In the genomic region with DNA sequence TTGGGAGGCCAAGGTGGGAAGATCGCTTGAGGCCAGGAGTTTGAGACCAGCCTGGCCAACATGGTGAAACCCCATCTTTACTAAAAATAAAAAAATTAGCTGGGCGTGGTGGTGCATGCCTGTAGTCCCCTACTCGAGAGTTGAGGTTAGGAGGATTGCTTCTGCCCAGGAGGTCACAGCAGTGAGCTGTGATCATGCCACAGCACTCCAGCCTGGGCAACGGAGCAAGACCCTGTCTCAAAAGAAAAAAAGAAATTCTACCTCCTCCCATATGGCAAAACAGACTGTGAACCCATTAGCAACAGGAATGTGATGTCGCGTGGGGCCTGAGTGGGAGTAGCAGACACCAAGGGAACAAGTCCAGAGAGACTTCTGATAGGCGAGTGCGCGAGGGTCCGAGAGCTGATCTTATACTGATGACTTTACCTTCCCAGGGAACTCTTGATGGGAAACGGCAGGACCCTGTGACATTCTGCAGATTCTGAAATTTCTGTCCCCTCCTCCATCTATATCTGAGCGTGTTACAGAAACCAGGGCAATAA, we compare ENCODE assay signal across 14 cellular contexts.
DNase-seq lines count a peak whose midpoint lies in the region; ATAC-seq and TF ChIP-seq lines count a peak whose summit lies in the region.
"Had no signal": no experiment of that assay in that cellular context is flagged by ENCODE, and none has a peak within 500 bp of the region (broad histone marks: within the 10 kb centered on the region; RNA-seq: fewer than 3 reads in every experiment).

No MANE protein-coding gene starts in this region.

- H3K9ac ChIP-seq in IMR-90 (ENCODE audit: low read depth, low read length) (no peak overlapping the region), mesenchymal stem cell (ENCODE audit: low read length) (no peak overlapping the region)
- H3K9ac ChIP-seq: BLaER1 treated with 17β-estradiol and CSF1 and Interleukin-3, amounts not matched to agents 10 nM and 100 nM had no signal

- no peaks in the 10 kb centered on the region for H3K27me3 ChIP-seq in ACC112 (ENCODE audit: insufficient read depth, low read length)
- H3K27me3 ChIP-seq in IMR-90 (ENCODE audit: control insufficient read depth, insufficient read depth, low read length), result no peaks in the 10 kb centered on the region
- H3K27me3 ChIP-seq in SJSA1 (replicated peaks), result no peaks in the 10 kb centered on the region
- no peaks in the 10 kb centered on the region for H3K27me3 ChIP-seq in mesenchymal stem cell (ENCODE audit: control insufficient read depth in 1 of 2, insufficient read depth in 1 of 2, low read length in 2 of 2)
- H3K27me3 ChIP-seq: BLaER1 treated with 17β-estradiol and CSF1 and Interleukin-3, amounts not matched to agents 10 nM and 100 nM had no signal

- no peak overlapping the region for H2AK9ac ChIP-seq in IMR-90 (replicated peaks; ENCODE audit: low read depth, low read length, poor library complexity)

- peak overlapping the region; percentile 44; the same call in 1 of the 2 replicates for H4K5ac ChIP-seq in IMR-90 (ENCODE audit: low read depth, low read length)

- peak overlapping the region; percentile 91 for H2BK5ac ChIP-seq in IMR-90 (ENCODE audit: low read depth, low read length, poor library complexity, severe bottlenecking)
- H2BK5ac ChIP-seq in mesenchymal stem cell (ENCODE audit: low read depth, low read length, poor library complexity, severe bottlenecking), result no peak overlapping the region

- no peak overlapping the region for H3K56ac ChIP-seq in IMR-90 (ENCODE audit: extremely low read depth, insufficient read depth, low read length)

- H3K23ac ChIP-seq in IMR-90 (ENCODE audit: low read depth, low read length), result no peak overlapping the region; the same call in 1 of the 2 replicates
- no peak overlapping the region for H3K23ac ChIP-seq in mesenchymal stem cell (ENCODE audit: low read length in 2 of 2)

- H3K4me1 ChIP-seq in ACC112 (ENCODE audit: control insufficient read depth, insufficient read depth, low read length, unreplicated experiment) (peaks cover 35% of the 10 kb centered on the region), IMR-90 (ENCODE audit: control insufficient read depth, insufficient read depth, low read length) (peaks cover 23% of the 10 kb centered on the region), SJSA1 (replicated peaks) (peaks cover 38% of the 10 kb centered on the region), mesenchymal stem cell (ENCODE audit: control insufficient read depth, insufficient read depth, low read depth, low read length) (peaks cover 15% of the 10 kb centered on the region)

- H3K27ac ChIP-seq in ACC112 (ENCODE audit: low read depth, low read length), result peak overlapping the region; percentile 83
- peak overlapping the region; percentile 65 for H3K27ac ChIP-seq in IMR-90 (ENCODE audit: insufficient read depth, low read length)
- 0 out of 2 replicates have a peak overlapping the region, but pooled peaks have one; percentile 13 for H3K27ac ChIP-seq in SJSA1
- no peak overlapping the region for H3K27ac ChIP-seq in mesenchymal stem cell (ENCODE audit: low read length, poor library complexity, severe bottlenecking)
- H3K27ac ChIP-seq: BLaER1 treated with 17β-estradiol and CSF1 and Interleukin-3, amounts not matched to agents 10 nM and 100 nM had no signal

- H3K18ac ChIP-seq in IMR-90 (ENCODE audit: low read depth, low read length) (peak overlapping the region; percentile 40; the same call in 1 of the 2 replicates), mesenchymal stem cell (ENCODE audit: low read depth in 1 of 2, low read length in 2 of 2) (peak overlapping the region in 1 of 2 experiments; percentile 76)

- no peak for DNase-seq in IMR-90
- no peak for DNase-seq in SJSA1 (ENCODE audit: low read depth in 1 of 2, low spot score in 2 of 2)
- DNase-seq in mesenchymal stem cell, result no peak
- no peak for DNase-seq in T-cell
- no peak for DNase-seq in RKO (ENCODE audit: low spot score)
- no peak for DNase-seq in cortex of kidney (lab: John Stamatoyannopoulos, UW)
- DNase-seq: CD8-positive, alpha-beta T cell; H7; NCI-H1092 treated with DMSO at 0.1 percent for 48 hours; NCI-H2171 treated with DMSO at 0.1 percent for 48 hours; NCI-H446 treated with DMSO at 0.1 percent for 48 hours had no signal

- no peak for TF ChIP-seq CTCF in IMR-90 (conservative IDR thresholded peaks at IDR 0.05; ENCODE audit: low read depth, low read length)

- in situ Hi-C loops in IMR-90 (cut with MboI; ENCODE audit: low sequenced_read_pairs), result no loop called here

- H2AK5ac ChIP-seq in IMR-90 (ENCODE audit: low read depth, low read length) (peak overlapping the region; percentile 56), mesenchymal stem cell (ENCODE audit: low read length, severe bottlenecking) (peak overlapping the region; percentile 12)

- intact Hi-C loops in IMR-90 (cut with micrococcal nuclease), result no loop called here

- ATAC-seq in IMR-90 (ENCODE audit: low read depth) (no peak), HG03108 (IDR thresholded peaks at IDR 0.05; ENCODE audit: unreplicated experiment) (no peak), T-cell (replicated peaks in 1 of 4) (no peak)
- ATAC-seq: CD8-positive, alpha-beta T cell had no signal

- H3K9me3 Mint-ChIP-seq in T-cell, result peaks cover 0 to 10% (median 0%) of the 10 kb centered on the region in 3 donors
- H3K9me3 Mint-ChIP-seq: CD8-positive, alpha-beta T cell had no signal

- no peaks in the 10 kb centered on the region for H3K36me3 ChIP-seq in ACC112 (ENCODE audit: insufficient read depth, low read length)
- no peaks in the 10 kb centered on the region for H3K36me3 ChIP-seq in IMR-90 (ENCODE audit: control insufficient read depth, insufficient read depth, low read length)
- H3K36me3 ChIP-seq in SJSA1, result no peaks in the 10 kb centered on the region
- no peaks in the 10 kb centered on the region for H3K36me3 ChIP-seq in mesenchymal stem cell (ENCODE audit: control insufficient read depth in 1 of 2, insufficient read depth in 2 of 2, low read depth in 1 of 2, low read length in 2 of 2)
- H3K36me3 ChIP-seq: BLaER1 treated with 17β-estradiol and CSF1 and Interleukin-3, amounts not matched to agents 10 nM and 100 nM had no signal

- TF ChIP-seq RAD21 in IMR-90 (IDR thresholded peaks at IDR 0.05; ENCODE audit: low read length), result no peak

- H3K4me2 ChIP-seq in IMR-90 (ENCODE audit: low read depth, low read length) (no peak overlapping the region), mesenchymal stem cell (ENCODE audit: low read length, poor library complexity, severe bottlenecking) (no peak overlapping the region)

- H3K4ac ChIP-seq in IMR-90 (ENCODE audit: low read depth, low read length) (peak overlapping the region; percentile 94), mesenchymal stem cell (ENCODE audit: low read depth in 1 of 2, low read length in 2 of 2) (no peak overlapping the region)

- no peak overlapping the region for H3K27ac Mint-ChIP-seq in T-cell
- H3K27ac Mint-ChIP-seq: CD8-positive, alpha-beta T cell had no signal

- no TSS peak for BruUV-seq in IMR-90 (replicated peaks; lab: Mats Ljungman, UMichigan)

- H2BK120ac ChIP-seq in IMR-90 (ENCODE audit: low read depth, low read length), result peak overlapping the region; percentile 94
- H2BK120ac ChIP-seq in mesenchymal stem cell (ENCODE audit: low read depth, low read length), result no peak overlapping the region

- H3K4me3 Mint-ChIP-seq in T-cell, result no peak overlapping the region
- H3K4me3 Mint-ChIP-seq: CD8-positive, alpha-beta T cell had no signal

- WGBS in IMR-90 (ENCODE audit: extremely low coverage in 2 of 2, insufficient read length in 1 of 2), 2 experiments, result 83% methylated on average over 5 of the region's 12 CpGs; no CpG with 5 or more reads in 1 of the 2 experiments
- 86% methylated on average over 12 of the region's 12 CpGs for whole genome bisulfite sequencing in mesenchymal stem cell

- peak overlapping the region; percentile 61; the same call in 1 of the 2 replicates for H4K91ac ChIP-seq in IMR-90 (ENCODE audit: insufficient read depth, low read depth, low read length)
- no peak overlapping the region for H4K91ac ChIP-seq in mesenchymal stem cell (ENCODE audit: low read length)

- H3K14ac ChIP-seq in IMR-90 (replicated peaks; ENCODE audit: low read depth, low read length) (peak overlapping the region; percentile 16), mesenchymal stem cell (ENCODE audit: low read length in 2 of 2) (no peak overlapping the region)

- no peak overlapping the region for H2AFZ ChIP-seq in ACC112 (ENCODE audit: low read length, unreplicated experiment)
- H2AFZ ChIP-seq in IMR-90 (replicated peaks; ENCODE audit: low read length, poor library complexity), result no peak overlapping the region
- no peak overlapping the region for H2AFZ ChIP-seq in mesenchymal stem cell (ENCODE audit: low read depth, low read length)

- H2BK15ac ChIP-seq in IMR-90 (ENCODE audit: low read depth, low read length) (peak overlapping the region; percentile 81; the same call in 2 of the 3 replicates), mesenchymal stem cell (ENCODE audit: low read depth, poor library complexity, severe bottlenecking) (no peak overlapping the region)

- POLR2A ChIA-PET in IMR-90 (lab: Charles Lee; ENCODE audit: unreplicated experiment) (no interaction called here), T-cell (lab: Charles Lee) (no interaction called here)

- H4K8ac ChIP-seq in IMR-90 (ENCODE audit: low read depth in 2 of 2, low read length in 2 of 2) (peak overlapping the region; percentile 27 to 31; a peak in 1 of 4 replicates), mesenchymal stem cell (ENCODE audit: low read length) (no peak overlapping the region)

- peak overlapping the region; percentile 95 for H2BK20ac ChIP-seq in IMR-90 (ENCODE audit: low read depth, low read length)

- H3K79me1 ChIP-seq in IMR-90 (ENCODE audit: low read depth in 1 of 2, low read length in 2 of 2) (peaks cover 0 to 16% of the 10 kb centered on the region in 2 experiments; a peak in 2 of 4 replicates), mesenchymal stem cell (replicated peaks; ENCODE audit: low read length, poor library complexity, severe bottlenecking) (no peaks in the 10 kb centered on the region)

- H4K20me1 ChIP-seq in IMR-90 (ENCODE audit: insufficient read depth, low read length), result no peaks in the 10 kb centered on the region
- H4K20me1 ChIP-seq: BLaER1 treated with 17β-estradiol and CSF1 and Interleukin-3, amounts not matched to agents 10 nM and 100 nM had no signal

- no peak for TF ChIP-seq POLR2A in IMR-90 (IDR thresholded peaks at IDR 0.05; ENCODE audit: low read depth, low read length)

- dilution Hi-C loops in IMR-90 (cut with HindIII; ENCODE audit: low sequenced_read_pairs, unreplicated experiment), result no loop called here

- H3K27me3 Mint-ChIP-seq in T-cell, result peaks cover 0 to 3% of the 10 kb centered on the region in 2 donors

- peak overlapping the region in 1 of 2 experiments; percentile 59 for H2BK12ac ChIP-seq in mesenchymal stem cell (ENCODE audit: low read length in 2 of 2)

- no peaks in the 10 kb centered on the region for H3K36me3 Mint-ChIP-seq in T-cell
- H3K36me3 Mint-ChIP-seq: CD8-positive, alpha-beta T cell had no signal

- peaks cover 30% of the 10 kb centered on the region for H3K9me1 ChIP-seq in IMR-90 (ENCODE audit: insufficient read depth, low read length)

- H3K4me3 ChIP-seq in ACC112 (ENCODE audit: low read depth, low read length) (no peak overlapping the region), IMR-90 (ENCODE audit: insufficient read depth, low read depth, low read length) (no peak overlapping the region), SJSA1 (no peak overlapping the region), mesenchymal stem cell (ENCODE audit: insufficient read depth in 1 of 2, low read depth in 1 of 2, low read length in 2 of 2) (no peak overlapping the region)
- H3K4me3 ChIP-seq: BLaER1 treated with 17β-estradiol and CSF1 and Interleukin-3, amounts not matched to agents 10 nM and 100 nM had no signal

- no peaks in the 10 kb centered on the region for H3K79me2 ChIP-seq in ACC112 (ENCODE audit: control insufficient read depth, insufficient read depth, low read length, unreplicated experiment)

- H3K9me3 ChIP-seq in IMR-90 (ENCODE audit: control insufficient read depth, insufficient read depth, low read length) (no peaks in the 10 kb centered on the region), SJSA1 (replicated peaks) (no peaks in the 10 kb centered on the region), mesenchymal stem cell (ENCODE audit: control insufficient read depth, low read length) (no peaks in the 10 kb centered on the region)

- CTCF ChIA-PET in IMR-90 (lab: Yijun Ruan, JAX), result no interaction called here
- CTCF ChIA-PET in T-cell (lab: Charles Lee), result no interaction called here

- H3K4me1 Mint-ChIP-seq in T-cell, result no peaks in the 10 kb centered on the region
